In the genomic region with DNA sequence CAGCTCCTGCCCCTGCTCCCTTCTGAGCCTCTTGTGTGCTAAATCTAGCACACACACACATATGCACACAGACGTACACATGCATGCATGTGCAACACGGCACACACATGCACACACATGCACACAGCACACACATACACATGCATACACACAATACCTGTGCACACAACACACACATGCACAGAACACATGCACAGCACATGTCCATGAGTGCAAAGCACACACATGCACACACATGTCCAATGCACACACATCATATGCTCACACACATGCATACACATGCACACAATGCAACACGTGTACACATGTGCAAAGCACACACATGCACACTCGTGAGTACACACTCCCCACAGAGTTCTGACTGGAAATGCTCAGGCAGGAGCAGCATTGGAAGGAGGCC, we compare ENCODE assay signal across 17 cellular contexts.
"Had no signal": no experiment of that assay in that cellular context is flagged by ENCODE, and none has a peak within 500 bp of the region (broad histone marks: within the 10 kb centered on the region; RNA-seq: fewer than 3 reads in every experiment).

No MANE protein-coding gene starts in this region.

- H3K36me3 ChIP-seq: esophagus squamous epithelium, gastroesophageal sphincter, neutrophil, sigmoid colon, upper lobe of left lung, uterus had no signal

- H3K27me3 ChIP-seq: neutrophil, sigmoid colon, upper lobe of left lung, uterus had no signal

- H3K4me1 Mint-ChIP-seq: naive B cell; stimulated activated naive B cell treated with anti-CD40 and anti-IgM and Interleukin-4, amounts not matched to agents 10 μg/mL and 1 μg/mL and 100 μg/mL, for 72 hours had no signal

- H3K9me3 Mint-ChIP-seq: effector memory CD8-positive, alpha-beta T cell; nephron progenitor cell; stimulated activated naive B cell treated with anti-CD40 and anti-IgM and Interleukin-4, amounts not matched to agents 10 μg/mL and 1 μg/mL and 100 μg/mL, for 72 hours had no signal

- H3K36me3 Mint-ChIP-seq: naive B cell; stimulated activated naive B cell treated with anti-CD40 and anti-IgM and Interleukin-4, amounts not matched to agents 10 μg/mL and 1 μg/mL and 100 μg/mL, for 72 hours had no signal

- ATAC-seq: effector memory CD8-positive, alpha-beta T cell; gastroesophageal sphincter; left colon; left ventricle myocardium superior; stimulated activated naive B cell treated with anti-CD40 and anti-IgM and Interleukin-4, amounts not matched to agents 10 μg/mL and 1 μg/mL and 100 μg/mL, for 72 hours had no signal

- H3K4me3 Mint-ChIP-seq: effector memory CD8-positive, alpha-beta T cell; nephron progenitor cell; stimulated activated naive B cell treated with anti-CD40 and anti-IgM and Interleukin-4, amounts not matched to agents 10 μg/mL and 1 μg/mL and 100 μg/mL, for 72 hours had no signal

- H3K27ac Mint-ChIP-seq: effector memory CD8-positive, alpha-beta T cell; naive B cell; stimulated activated naive B cell treated with anti-CD40 and anti-IgM and Interleukin-4, amounts not matched to agents 10 μg/mL and 1 μg/mL and 100 μg/mL, for 72 hours had no signal

- H3K27ac ChIP-seq: esophagus squamous epithelium, gastroesophageal sphincter, neutrophil, sigmoid colon, skin epidermis, upper lobe of left lung, uterus had no signal

- H3K4me3 ChIP-seq: esophagus squamous epithelium, gastroesophageal sphincter, lung, sigmoid colon, skin epidermis, upper lobe of left lung, uterus had no signal

- H3K9me3 ChIP-seq: esophagus squamous epithelium, gastroesophageal sphincter, neutrophil, sigmoid colon, upper lobe of left lung, uterus had no signal

- DNase-seq: effector memory CD8-positive, alpha-beta T cell; esophagus squamous epithelium; mesenchymal stem cell; naive B cell; nephron progenitor cell; stimulated activated CD4-positive, alpha-beta T cell treated with anti-CD3 and anti-CD28 coated beads, Interleukin-2, amount 100 ng/mL, for 24 hours; stimulated activated CD4-positive, alpha-beta T cell treated with anti-CD3 and anti-CD28 coated beads, Interleukin-4, amount 100 ng/mL, for 4 hours; stimulated activated naive B cell treated with anti-CD40 and anti-IgM and Interleukin-4, amounts not matched to agents 10 μg/mL and 1 μg/mL and 100 μg/mL, for 72 hours; uterus had no signal

- H3K4me1 ChIP-seq: esophagus squamous epithelium, gastroesophageal sphincter, sigmoid colon, upper lobe of left lung, uterus had no signal
